ENCODE assay signal across 21 cellular contexts in genomic region chr10:128695326-128695725, GRCh38.
DNase-seq lines count a peak whose midpoint lies in the region; TF ChIP-seq lines count a peak whose summit lies in the region.
"Had no signal": no experiment of that assay in that cellular context is flagged by ENCODE, and none has a peak within 500 bp of the region (broad histone marks: within the 10 kb centered on the region; RNA-seq: fewer than 3 reads in every experiment).

No MANE protein-coding gene starts in this region.

- TF ChIP-seq EP300 in esophagus muscularis mucosa (IDR thresholded peaks at IDR 0.05): no peak

- 85% methylated on average over 3 of the region's 3 CpGs for WGBS in esophagus muscularis mucosa

- no peaks in the 10 kb centered on the region for H3K36me3 ChIP-seq in esophagus muscularis mucosa
- H3K36me3 ChIP-seq: BLaER1 treated with 17β-estradiol and CSF1 and Interleukin-3, amounts not matched to agents 10 nM and 100 nM had no signal

- H3K4me3 ChIP-seq in esophagus muscularis mucosa: no peak overlapping the region
- H3K4me3 ChIP-seq: BLaER1 treated with 17β-estradiol and CSF1 and Interleukin-3, amounts not matched to agents 10 nM and 100 nM; GM12878 had no signal

- H3K9me3 Mint-ChIP-seq in brain: no peaks in the 10 kb centered on the region
- H3K9me3 Mint-ChIP-seq in Calu3 (ENCODE audit: low read depth, unreplicated experiment): no peaks in the 10 kb centered on the region
- H3K9me3 Mint-ChIP-seq: CD4-positive, alpha-beta T cell; CD8-positive, alpha-beta T cell had no signal

- H3K27me3 ChIP-seq in esophagus muscularis mucosa: peaks cover 0 to 10% (median 0%) of the 10 kb centered on the region in 4 donors
- H3K27me3 ChIP-seq: BLaER1 treated with 17β-estradiol and CSF1 and Interleukin-3, amounts not matched to agents 10 nM and 100 nM had no signal

- peak overlapping the region in 4 of 5 experiments; percentile 8 to 93 (median 58) for H3K27ac Mint-ChIP-seq in brain
- H3K27ac Mint-ChIP-seq in Calu3 (ENCODE audit: unreplicated experiment): no peak overlapping the region
- H3K27ac Mint-ChIP-seq: B cell; CD4-positive, alpha-beta T cell; CD8-positive, alpha-beta T cell had no signal

- H3K36me3 Mint-ChIP-seq in brain (no peaks in the 10 kb centered on the region), Calu3 (ENCODE audit: insufficient read depth, unreplicated experiment) (no peaks in the 10 kb centered on the region)
- H3K36me3 Mint-ChIP-seq: CD8-positive, alpha-beta T cell had no signal

- no peak overlapping the region for H3K27ac ChIP-seq in esophagus muscularis mucosa (replicated peaks in 1 of 4)
- H3K27ac ChIP-seq: BLaER1 treated with 17β-estradiol and CSF1 and Interleukin-3, amounts not matched to agents 10 nM and 100 nM; C4-2B had no signal

- TF ChIP-seq CTCF in brain (conservative IDR thresholded peaks at IDR 0.05) (no peak), esophagus muscularis mucosa (IDR thresholded peaks at IDR 0.05) (no peak), Calu3 (IDR thresholded peaks at IDR 0.05; ENCODE audit: unreplicated experiment) (no peak)

- H3K9me3 ChIP-seq in esophagus muscularis mucosa: no peaks in the 10 kb centered on the region
- H3K9me3 ChIP-seq: BLaER1 treated with 17β-estradiol and CSF1 and Interleukin-3, amounts not matched to agents 10 nM and 100 nM; Caco-2 had no signal

- H3K4me1 Mint-ChIP-seq in brain (peaks cover 63% of the 10 kb centered on the region), Calu3 (ENCODE audit: low read depth, unreplicated experiment) (no peaks in the 10 kb centered on the region)
- H3K4me1 Mint-ChIP-seq: B cell had no signal

- intact Hi-C loops in esophagus muscularis mucosa (cut with DNase I): no loop called here
- intact Hi-C loops in Calu3 (cut with micrococcal nuclease; ENCODE audit: unreplicated experiment): no loop called here

- BruUV-seq in Calu3 (replicated peaks; lab: Mats Ljungman, UMichigan): no TSS peak

- H3K4me1 ChIP-seq in esophagus muscularis mucosa: no peaks in the 10 kb centered on the region
- H3K4me1 ChIP-seq: Caco-2 had no signal

- peak; percentile 37 for DNase-seq in esophagus muscularis mucosa (ENCODE audit: extremely low spot score)
- no peak for DNase-seq in LoVo (ENCODE audit: low spot score)
- DNase-seq in Ammon's horn (ENCODE audit: low spot score): no peak
- no peak for DNase-seq in Calu3
- DNase-seq: 8988T; ACHN; Caco-2; CD4-positive, alpha-beta T cell; CD8-positive, alpha-beta T cell; DMS 273 treated with DMSO at 0.1 percent for 48 hours; DMS153; DMS53; DMS79; DND-41; EL; GDM1 had no signal

- H3K27me3 Mint-ChIP-seq in brain (peaks cover 35% of the 10 kb centered on the region), Calu3 (ENCODE audit: unreplicated experiment) (no peaks in the 10 kb centered on the region)
- H3K27me3 Mint-ChIP-seq: B cell had no signal

- CTCF ChIA-PET in Calu3 (lab: Charles Lee): no interaction called here

- H3K4me3 Mint-ChIP-seq in brain (peak overlapping the region in 3 of 5 experiments; percentile 57 to 81 (median 72)), Calu3 (ENCODE audit: low read depth, unreplicated experiment) (no peak overlapping the region)
- H3K4me3 Mint-ChIP-seq: B cell; CD4-positive, alpha-beta T cell; CD8-positive, alpha-beta T cell had no signal

- no peak for TF ChIP-seq POLR2A in esophagus muscularis mucosa (IDR thresholded peaks at IDR 0.05; ENCODE audit: low read depth)
